12 cellular contexts compared by ENCODE assay signal in the genomic region with DNA sequence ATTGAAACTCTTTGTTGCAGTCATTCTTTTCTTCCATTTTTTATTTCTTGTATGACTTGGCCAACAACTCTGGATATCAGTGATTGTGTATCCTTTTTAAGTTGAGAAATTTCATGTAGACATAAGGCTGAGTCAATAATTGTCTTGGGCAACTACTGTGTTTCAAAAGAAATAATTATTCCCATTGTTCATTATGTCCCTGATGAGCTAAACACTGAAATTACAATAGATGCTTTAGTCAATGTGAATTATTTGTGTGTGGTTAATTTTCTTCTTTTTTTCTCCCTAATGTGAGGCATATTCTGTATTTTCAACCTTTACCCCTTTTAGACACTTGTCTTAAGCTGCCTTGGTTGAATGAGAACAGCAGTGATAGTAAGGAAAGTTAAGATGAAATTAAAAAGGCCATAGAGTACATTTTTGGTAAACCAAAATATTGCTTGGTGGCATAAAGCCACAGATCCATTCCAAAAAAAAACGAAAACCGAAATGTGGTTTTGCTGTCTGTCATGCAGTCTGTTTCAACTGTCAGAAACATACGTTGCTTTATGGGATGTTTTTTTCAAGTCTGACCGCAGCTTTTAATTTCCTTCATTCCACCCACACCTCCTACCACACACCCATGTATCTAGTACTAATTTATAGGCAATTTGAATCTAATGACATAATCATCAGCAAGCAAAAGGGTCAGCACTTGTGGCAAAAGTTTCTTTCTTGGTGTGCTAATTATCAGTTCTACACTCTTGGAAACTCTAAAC. TPM values are rescaled to one million over a fixed set of nuclear protein-coding genes. Genes with fewer than 3 reads are reported as not detected.
DNase-seq lines count a peak whose midpoint lies in the region; TF ChIP-seq lines count a peak whose summit lies in the region.
"Had no signal": no experiment of that assay in that cellular context is flagged by ENCODE, and none has a peak within 500 bp of the region (broad histone marks: within the 10 kb centered on the region; RNA-seq: fewer than 3 reads in every experiment).

No MANE protein-coding gene starts in this region.

- H3K36me3 ChIP-seq in KOPT-K1 (ENCODE audit: insufficient read depth, low read length) (no peaks in the 10 kb centered on the region), ovary (no peaks in the 10 kb centered on the region), MG63 (no peaks in the 10 kb centered on the region)
- H3K36me3 ChIP-seq: colonic mucosa, upper lobe of left lung had no signal

- H3K9me3 ChIP-seq in KOPT-K1 (ENCODE audit: insufficient read depth, low read length, poor library complexity, severe bottlenecking) (no peaks in the 10 kb centered on the region), ovary (no peaks in the 10 kb centered on the region), MG63 (no peaks in the 10 kb centered on the region)
- H3K9me3 ChIP-seq: colonic mucosa, upper lobe of left lung had no signal

- H3K27me3 ChIP-seq in ovary (no peaks in the 10 kb centered on the region), MG63 (no peaks in the 10 kb centered on the region)
- H3K27me3 ChIP-seq: colonic mucosa, upper lobe of left lung had no signal

- H3K4me3 ChIP-seq in ovary (no peak overlapping the region), MG63 (no peak overlapping the region)
- H3K4me3 ChIP-seq: colonic mucosa, upper lobe of left lung had no signal

- TF ChIP-seq EP300 in ovary (IDR thresholded peaks at IDR 0.05), result no peak

- H3K4me1 ChIP-seq in ovary (ENCODE audit: insufficient read depth), result peaks cover 13% of the 10 kb centered on the region
- H3K4me1 ChIP-seq: colonic mucosa had no signal

- H3K4me3 Mint-ChIP-seq in activated naive CD4-positive, alpha-beta T cell treated with anti-CD3 and anti-CD28 coated beads for 36 hours, result no peak overlapping the region

- H3K36me3 Mint-ChIP-seq in activated naive CD4-positive, alpha-beta T cell treated with anti-CD3 and anti-CD28 coated beads for 36 hours (ENCODE audit: low read depth), result peaks cover 10% of the 10 kb centered on the region

- intact Hi-C loops in activated naive CD4-positive, alpha-beta T cell treated with anti-CD3 and anti-CD28 coated beads for 36 hours (cut with micrococcal nuclease), result loop anchor here (1.0 kb wide), 1 partner anchor 12 kb away; no protein-coding TSS in a partner anchor
- intact Hi-C loops in ovary (cut with DNase I), result no loop called here

- no peak for TF ChIP-seq POLR2A in ovary (IDR thresholded peaks at IDR 0.05)

- TF ChIP-seq CTCF in ovary (IDR thresholded peaks at IDR 0.05), result no peak

- CTCF ChIA-PET in activated naive CD4-positive, alpha-beta T cell treated with anti-CD3 and anti-CD28 coated beads for 36 hours (lab: Charles Lee), result interaction anchor here (0.7 to 1.0 kb wide), 2 partner anchors 9 to 54 kb away, joined by 3 to 4 read pairs; no protein-coding TSS in a partner anchor

- H3K4me1 Mint-ChIP-seq in activated naive CD4-positive, alpha-beta T cell treated with anti-CD3 and anti-CD28 coated beads for 36 hours (ENCODE audit: low read depth), result peaks cover 58% of the 10 kb centered on the region

- no peaks in the 10 kb centered on the region for H3K9me3 Mint-ChIP-seq in activated naive CD4-positive, alpha-beta T cell treated with anti-CD3 and anti-CD28 coated beads for 36 hours

- H3K27ac ChIP-seq in KOPT-K1 (ENCODE audit: low read depth, low read length, poor library complexity, severe bottlenecking) (peak overlapping the region; percentile 33), substantia nigra (ENCODE audit: low read depth, low read length, poor library complexity, severe bottlenecking) (peak overlapping the region; percentile 39), ovary (no peak overlapping the region)
- H3K27ac ChIP-seq: colonic mucosa, upper lobe of left lung had no signal

- no peaks in the 10 kb centered on the region for H3K27me3 Mint-ChIP-seq in activated naive CD4-positive, alpha-beta T cell treated with anti-CD3 and anti-CD28 coated beads for 36 hours (ENCODE audit: low read depth)

- 67 to 77% (median 74%) methylated on average over 4 of the region's 4 CpGs for WGBS in ovary, 3 donors

- H3K27ac Mint-ChIP-seq in activated naive CD4-positive, alpha-beta T cell treated with anti-CD3 and anti-CD28 coated beads for 36 hours, result no peak overlapping the region

- DNase-seq in activated naive CD4-positive, alpha-beta T cell treated with anti-CD3 and anti-CD28 coated beads for 36 hours, result peak; percentile 35
- DNase-seq in activated naive CD4-positive, alpha-beta T cell treated with anti-CD3 and anti-CD28 coated beads, Interleukin-2, amount 50 U/mL, for 16 hours, result no peak
- peak; percentile 40 for DNase-seq in amniotic epithelial cell (ENCODE audit: low read depth)
- no peak for DNase-seq in substantia nigra (lab: John Stamatoyannopoulos, UW)
- no peak for DNase-seq in ovary
- no peak for DNase-seq in MG63
- DNase-seq in NCI-H510A treated with DMSO at 0.1 percent for 48 hours (lab: John Stamatoyannopoulos, UW), result no peak
- DNase-seq: activated CD4-positive, alpha-beta T cell treated with anti-CD3 and anti-CD28 coated beads for 48 hours; colonic mucosa; stimulated activated CD4-positive, alpha-beta T cell treated with anti-CD3 and anti-CD28 coated beads, Interleukin-4, amount 100 ng/mL, for 1 hour; upper lobe of left lung had no signal

RNA-seq across cellular contexts. Expression of a gene that starts 21.1 kb away (rescaled TPM):
- 10 to 100 TPM; 11.2 to 13.1 TPM for total RNA-seq in activated naive CD4-positive, alpha-beta T cell treated with anti-CD3 and anti-CD28 coated beads for 36 hours
- total RNA-seq in ovary, result 10 to 100 TPM; 50.3 to 67.5 (median 56.1) TPM
- 10 to 100 TPM; 34.6 to 48.6 TPM for polyA plus RNA-seq in ovary
- total RNA-seq in MG63 (2014; rRNA removed; shearing (Covaris generic); ENCODE audit: low replicate concordance), result 9.6 and 11.4 TPM in 2 replicates

Comparison
In these comparisons a context has a peak if more than half of its experiments do, and no peak if none do; other contexts are left out.
1. DNase-seq: peak in activated naive CD4-positive, alpha-beta T cell treated with anti-CD3 and anti-CD28 coated beads for 36 hours (single experiment) and amniotic epithelial cell (single experiment); none in activated naive CD4-positive, alpha-beta T cell treated with anti-CD3 and anti-CD28 coated beads, Interleukin-2, amount 50 U/mL, for 16 hours (single experiment), substantia nigra (0 of 49), ovary (0 of 5), MG63 (single experiment) and NCI-H510A treated with DMSO at 0.1 percent for 48 hours (single experiment).
2. H3K27ac ChIP-seq: peak in KOPT-K1 (single experiment) and substantia nigra (single experiment); none in ovary (0 of 2).